Comparison of ENCODE assay signal across 1 cellular context in the genomic region with DNA sequence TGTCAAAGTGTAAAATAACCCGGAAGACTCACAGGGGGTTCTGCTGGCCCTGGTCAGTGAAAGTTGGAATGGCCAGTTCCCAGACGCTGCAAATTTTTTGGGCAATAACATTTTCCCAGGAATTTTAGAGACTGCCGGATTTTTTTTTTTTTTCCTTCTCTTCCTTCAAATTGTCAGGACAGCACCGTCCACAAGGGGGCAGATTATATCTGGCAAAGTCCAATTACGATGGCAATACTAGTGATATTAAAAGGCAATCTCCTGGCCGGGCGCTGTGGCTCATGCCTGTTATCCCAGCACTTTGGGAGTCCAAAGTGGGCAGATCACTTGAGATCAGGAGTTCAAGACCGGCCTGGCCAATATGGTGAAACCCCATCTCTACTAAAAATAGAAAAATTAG.
A peak's percentile ranks its signal among the peaks of the same experiment; 100 is the strongest.
TF ChIP-seq lines count a peak whose summit lies in the region.

No MANE protein-coding gene starts in this region.

TF ChIP-seq in K562, 482 proteins besides CTCF, POLR2A, EP300 and RAD21:
- TF ChIP-seq, protein P1, sequence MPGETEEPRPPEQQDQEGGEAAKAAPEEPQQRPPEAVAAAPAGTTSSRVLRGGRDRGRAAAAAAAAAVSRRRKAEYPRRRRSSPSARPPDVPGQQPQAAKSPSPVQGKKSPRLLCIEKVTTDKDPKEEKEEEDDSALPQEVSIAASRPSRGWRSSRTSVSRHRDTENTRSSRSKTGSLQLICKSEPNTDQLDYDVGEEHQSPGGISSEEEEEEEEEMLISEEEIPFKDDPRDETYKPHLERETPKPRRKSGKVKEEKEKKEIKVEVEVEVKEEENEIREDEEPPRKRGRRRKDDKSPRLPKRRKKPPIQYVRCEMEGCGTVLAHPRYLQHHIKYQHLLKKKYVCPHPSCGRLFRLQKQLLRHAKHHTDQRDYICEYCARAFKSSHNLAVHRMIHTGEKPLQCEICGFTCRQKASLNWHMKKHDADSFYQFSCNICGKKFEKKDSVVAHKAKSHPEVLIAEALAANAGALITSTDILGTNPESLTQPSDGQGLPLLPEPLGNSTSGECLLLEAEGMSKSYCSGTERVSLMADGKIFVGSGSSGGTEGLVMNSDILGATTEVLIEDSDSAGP (CRISPR knock-in tag; IDR thresholded peaks at IDR 0.05): no peak
- TF ChIP-seq, protein P2, sequence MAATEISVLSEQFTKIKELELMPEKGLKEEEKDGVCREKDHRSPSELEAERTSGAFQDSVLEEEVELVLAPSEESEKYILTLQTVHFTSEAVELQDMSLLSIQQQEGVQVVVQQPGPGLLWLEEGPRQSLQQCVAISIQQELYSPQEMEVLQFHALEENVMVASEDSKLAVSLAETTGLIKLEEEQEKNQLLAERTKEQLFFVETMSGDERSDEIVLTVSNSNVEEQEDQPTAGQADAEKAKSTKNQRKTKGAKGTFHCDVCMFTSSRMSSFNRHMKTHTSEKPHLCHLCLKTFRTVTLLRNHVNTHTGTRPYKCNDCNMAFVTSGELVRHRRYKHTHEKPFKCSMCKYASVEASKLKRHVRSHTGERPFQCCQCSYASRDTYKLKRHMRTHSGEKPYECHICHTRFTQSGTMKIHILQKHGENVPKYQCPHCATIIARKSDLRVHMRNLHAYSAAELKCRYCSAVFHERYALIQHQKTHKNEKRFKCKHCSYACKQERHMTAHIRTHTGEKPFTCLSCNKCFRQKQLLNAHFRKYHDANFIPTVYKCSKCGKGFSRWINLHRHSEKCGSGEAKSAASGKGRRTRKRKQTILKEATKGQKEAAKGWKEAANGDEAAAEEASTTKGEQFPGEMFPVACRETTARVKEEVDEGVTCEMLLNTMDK (IDR thresholded peaks at IDR 0.05; ENCODE audit: borderline replicate concordance, insufficient read depth, low read depth, low read length, poor library complexity, severe bottlenecking): peak; percentile 39
- TF ChIP-seq, protein P3, sequence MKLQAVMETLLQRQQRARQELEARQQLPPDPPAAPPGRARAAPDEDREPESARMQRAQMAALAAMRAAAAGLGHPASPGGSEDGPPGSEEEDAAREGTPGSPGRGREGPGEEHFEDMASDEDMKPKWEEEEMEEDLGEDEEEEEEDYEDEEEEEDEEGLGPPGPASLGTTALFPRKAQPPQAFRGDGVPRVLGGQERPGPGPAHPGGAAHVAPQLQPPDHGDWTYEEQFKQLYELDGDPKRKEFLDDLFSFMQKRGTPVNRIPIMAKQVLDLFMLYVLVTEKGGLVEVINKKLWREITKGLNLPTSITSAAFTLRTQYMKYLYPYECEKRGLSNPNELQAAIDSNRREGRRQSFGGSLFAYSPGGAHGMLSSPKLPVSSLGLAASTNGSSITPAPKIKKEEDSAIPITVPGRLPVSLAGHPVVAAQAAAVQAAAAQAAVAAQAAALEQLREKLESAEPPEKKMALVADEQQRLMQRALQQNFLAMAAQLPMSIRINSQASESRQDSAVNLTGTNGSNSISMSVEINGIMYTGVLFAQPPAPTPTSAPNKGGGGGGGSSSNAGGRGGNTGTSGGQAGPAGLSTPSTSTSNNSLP (IDR thresholded peaks at IDR 0.05; ENCODE audit: borderline replicate concordance, low read depth, low read length): peak; percentile 58; the same call in 1 of the 2 replicates
- peak; percentile 87 for TF ChIP-seq ZNF384 (IDR thresholded peaks at IDR 0.05; ENCODE audit: low read depth, low read length)
